Comparison of ENCODE assay signal across 21 cellular contexts in genomic region chr3:38372214-38372601, GRCh38. TPM values are rescaled to one million over a fixed set of nuclear protein-coding genes. Genes with fewer than 3 reads are reported as not detected.
DNase-seq lines count a peak whose midpoint lies in the region; ATAC-seq, FAIRE-seq and TF ChIP-seq lines count a peak whose summit lies in the region.
"Had no signal": no experiment of that assay in that cellular context is flagged by ENCODE, and none has a peak within 500 bp of the region (broad histone marks: within the 10 kb centered on the region; RNA-seq: fewer than 3 reads in every experiment).

No MANE protein-coding gene starts in this region.

- no peaks in the 10 kb centered on the region for H3K4me1 ChIP-seq in A549

- TF ChIP-seq EP300 in A549 (IDR thresholded peaks at IDR 0.05): no peak

- peak overlapping the region; percentile 37 for H3K27ac Mint-ChIP-seq in progenitor cell of endocrine pancreas

- DNase-seq in A549 (ENCODE audit: low read depth in 1 of 2, low spot score in 1 of 2) (no peak), M059J (ENCODE audit: low read depth) (peak; percentile 20), islet precursor cell (peak; percentile 48), progenitor cell of endocrine pancreas (ENCODE audit: low spot score, unreplicated experiment) (no peak), inferior parietal cortex (ENCODE audit: extremely low spot score) (no peak), globus pallidus (ENCODE audit: low spot score) (no peak)
- DNase-seq: 8988T; C1 segment of cervical spinal cord; Calu3; CD4-positive, alpha-beta memory T cell; COR-L47; DMS53; DMS79 treated with DMSO at 0.1 percent for 48 hours; GF-D8; GM23248; H7; HCEC 1CT had no signal

- WGBS in A549 (ENCODE audit: missing lambda C conversion rate): 94% methylated on average over 4 of the region's 5 CpGs

- H3K4me3 ChIP-seq in A549: no peak overlapping the region
- H3K4me3 ChIP-seq: GM23248 had no signal

- FAIRE-seq in A549 (lab: Jason Lieb, UNC): no peak
- FAIRE-seq: GM12891, GM19239, H1 had no signal

- TF ChIP-seq RAD21 in A549 (conservative IDR thresholded peaks at IDR 0.05 in 1 of 2, IDR thresholded peaks at IDR 0.05 in 1 of 2): no peak

- H3K4me2 ChIP-seq in A549: no peak overlapping the region

- CTCF ChIA-PET in A549 (lab: Yijun Ruan, JAX): interaction anchor here (1.4 to 1.5 kb wide), 2 partner anchors 108 kb away, joined by 4 to 6 read pairs; no protein-coding TSS in a partner anchor

- peaks cover 6% of the 10 kb centered on the region for H3K36me3 Mint-ChIP-seq in progenitor cell of endocrine pancreas (ENCODE audit: insufficient read depth)
- H3K36me3 Mint-ChIP-seq: CD4-positive, alpha-beta memory T cell had no signal

- no peaks in the 10 kb centered on the region for H3K27me3 Mint-ChIP-seq in progenitor cell of endocrine pancreas
- H3K27me3 Mint-ChIP-seq: CD4-positive, alpha-beta memory T cell had no signal

- no peak overlapping the region for H3K27ac ChIP-seq in A549
- H3K27ac ChIP-seq: GM23248 had no signal

- TF ChIP-seq CTCF in A549 (IDR thresholded peaks at IDR 0.05): no peak
- no peak for TF ChIP-seq CTCF in progenitor cell of endocrine pancreas (IDR thresholded peaks at IDR 0.05; ENCODE audit: unreplicated experiment)

- no peaks in the 10 kb centered on the region for H3K9me3 ChIP-seq in A549

- POLR2A ChIA-PET in A549 (lab: Yijun Ruan, JAX): no interaction called here

- no peaks in the 10 kb centered on the region for H3K9me3 Mint-ChIP-seq in progenitor cell of endocrine pancreas (ENCODE audit: low read depth)

- peaks cover 3% of the 10 kb centered on the region for H3K4me1 Mint-ChIP-seq in progenitor cell of endocrine pancreas (ENCODE audit: low read depth)

- ATAC-seq in A549: no peak
- no peak for ATAC-seq in GM18868 (IDR thresholded peaks at IDR 0.05; ENCODE audit: unreplicated experiment)

- no peak for TF ChIP-seq POLR2A in A549 (IDR thresholded peaks at IDR 0.05; ENCODE audit: low read length)

- no peak overlapping the region for H3K4me3 Mint-ChIP-seq in progenitor cell of endocrine pancreas (ENCODE audit: low read depth)
- H3K4me3 Mint-ChIP-seq: CD4-positive, alpha-beta memory T cell had no signal

TF ChIP-seq in A549, 52 proteins besides CTCF, POLR2A, EP300 and RAD21:
- TF ChIP-seq HOXA7 (CRISPR knock-in tag; IDR thresholded peaks at IDR 0.05): no peak
- peak; percentile 62 for TF ChIP-seq MAFK (IDR thresholded peaks at IDR 0.05; ENCODE audit: partially characterized antibody)

RNA-seq across cellular contexts. Expression of gene XYLB, which starts 25.6 kb away (rescaled TPM):
- polyA plus RNA-seq in A549 (2011; rRNA removed): 5.4 and 6.6 TPM in 2 replicates
- 3.9 and 4.3 TPM in 2 replicates for polyA plus RNA-seq in A549 (2012; cell fraction: cytosol; rRNA removed)
- 7.6 and 10.4 TPM in 2 replicates for polyA plus RNA-seq in A549 (2012; cell fraction: nucleus; rRNA removed)
- 4.4 to 4.9 TPM (median 4.8 TPM) in 3 replicates for polyA plus RNA-seq in A549 (2017; fragmentation: RNase III; extraction: RNeasy Plus Mini Kit Qiagen cat#74134 plus additional on column Dnase treatment)
- 7.3 and 10.6 TPM in 2 replicates for polyA minus RNA-seq in A549 (2011; rRNA and poly(A)+ RNA removed)
- total RNA-seq in M059J (2014; rRNA removed; shearing (Covaris generic)): 1.7 and 2.2 TPM in 2 replicates
- total RNA-seq in progenitor cell of endocrine pancreas: 4.0 and 7.0 TPM in 2 replicates

Comparison
In these comparisons a context has a peak if more than half of its experiments do, and no peak if none do; other contexts are left out.
1. DNase-seq: peak in M059J (single experiment) and islet precursor cell (single experiment); none in A549 (0 of 2), progenitor cell of endocrine pancreas (single experiment), inferior parietal cortex (single experiment) and globus pallidus (single experiment).